In genomic region chr1:203638914-203639313, GRCh38 we compare ENCODE assay signal across 10 cellular contexts. TPM values are rescaled to one million over a fixed set of nuclear protein-coding genes. Genes with fewer than 3 reads are reported as not detected.
DNase-seq lines count a peak whose midpoint lies in the region; ATAC-seq and TF ChIP-seq lines count a peak whose summit lies in the region.
"Had no signal": no experiment of that assay in that cellular context is flagged by ENCODE, and none has a peak within 500 bp of the region (broad histone marks: within the 10 kb centered on the region; RNA-seq: fewer than 3 reads in every experiment).

No MANE protein-coding gene starts in this region.

- H3K27me3 ChIP-seq in WERI-Rb-1 (ENCODE audit: insufficient read depth, low read depth, severe bottlenecking) (no peaks in the 10 kb centered on the region), upper lobe of left lung (no peaks in the 10 kb centered on the region)

- intact Hi-C loops in head of caudate nucleus (cut with DNase I) = no loop called here

- H3K36me3 ChIP-seq in WERI-Rb-1 (no peaks in the 10 kb centered on the region), upper lobe of left lung (peaks cover 0 to 24% (median 2%) of the 10 kb centered on the region in 4 donors)

- no peak for TF ChIP-seq POLR2A in upper lobe of left lung (IDR thresholded peaks at IDR 0.05)

- H3K9me3 ChIP-seq in WERI-Rb-1 (ENCODE audit: severe bottlenecking) (no peaks in the 10 kb centered on the region), upper lobe of left lung (no peaks in the 10 kb centered on the region)

- H3K4me1 ChIP-seq in upper lobe of left lung = peaks cover 53 to 80% (median 56%) of the 10 kb centered on the region in 4 donors

- peaks cover 0 to 14% of the 10 kb centered on the region in 2 donors for H3K36me3 Mint-ChIP-seq in activated naive CD4-positive, alpha-beta T cell treated with anti-CD3 and anti-CD28 coated beads, Interleukin-2, amount 50 U/mL, for 72 hours

- WGBS in upper lobe of left lung, 2 donors = 24 to 38% methylated on average over 6 of the region's 6 CpGs

- peak overlapping the region; percentile 14 to 24 for H3K27ac Mint-ChIP-seq in activated naive CD4-positive, alpha-beta T cell treated with anti-CD3 and anti-CD28 coated beads, Interleukin-2, amount 50 U/mL, for 72 hours

- DNase-seq in activated naive CD4-positive, alpha-beta T cell treated with anti-CD3 and anti-CD28 coated beads, Interleukin-2, amount 50 U/mL, for 72 hours (ENCODE audit: low spot score in 2 of 2) = no peak
- no peak for DNase-seq in activated naive CD4-positive, alpha-beta T cell treated with Interleukin-2 at 50 U/mL for 16 hours
- DNase-seq in WERI-Rb-1 (peak; percentile 60), kidney tubule cell (ENCODE audit: low spot score) (peak; percentile 16), upper lobe of left lung (peak in 1 of 2 donors; percentile 44), putamen (ENCODE audit: low spot score) (no peak), head of caudate nucleus (no peak), AG20443 (ENCODE audit: low spot score) (no peak)
- DNase-seq: activated gamma-delta T cell, NCI-H774 had no signal

- ATAC-seq in activated naive CD4-positive, alpha-beta T cell treated with anti-CD3 and anti-CD28 coated beads, Interleukin-2, amount 50 U/mL, for 72 hours = peak in 1 of 2 donors; percentile 73
- ATAC-seq in upper lobe of left lung (ENCODE audit: low FRiP score in 2 of 2) = peak; percentile 65 to 72

- TF ChIP-seq CTCF in WERI-Rb-1 (IDR thresholded peaks at IDR 0.05; ENCODE audit: low read depth, low read length) (peak; percentile 51; the same call in 1 of the 2 replicates), upper lobe of left lung (IDR thresholded peaks at IDR 0.05) (peak in 4 of 6 experiments; percentile 26 to 43 (median 27))

- H3K27ac ChIP-seq in WERI-Rb-1 = no peak overlapping the region
- H3K27ac ChIP-seq in upper lobe of left lung = peak overlapping the region; percentile 20 to 61 (median 42)

- TF ChIP-seq EP300 in upper lobe of left lung (IDR thresholded peaks at IDR 0.05) = peak in 1 of 4 donors; percentile 5

- H3K9me3 Mint-ChIP-seq in activated naive CD4-positive, alpha-beta T cell treated with anti-CD3 and anti-CD28 coated beads, Interleukin-2, amount 50 U/mL, for 72 hours = no peaks in the 10 kb centered on the region

- no peak overlapping the region for H3K4me3 ChIP-seq in WERI-Rb-1 (ENCODE audit: low read depth, low read length)
- no peak overlapping the region for H3K4me3 ChIP-seq in upper lobe of left lung

RNA-seq across cellular contexts. Expression of gene ATP2B4, which starts 12.3 kb away (rescaled TPM):
- 10 to 100 TPM; 12.2 to 56.1 TPM for total RNA-seq in activated naive CD4-positive, alpha-beta T cell treated with anti-CD3 and anti-CD28 coated beads, Interleukin-2, amount 50 U/mL, for 72 hours
- total RNA-seq in upper lobe of left lung = 100 to 1,000 TPM in 2 of 6 donors, 10 to 100 TPM in 4; 54.0 to 152 (median 90.5) TPM

Comparison
In these comparisons a context has a peak if more than half of its experiments do, and no peak if none do; other contexts are left out.
1. DNase-seq: peak in WERI-Rb-1 (single experiment) and kidney tubule cell (single experiment); none in activated naive CD4-positive, alpha-beta T cell treated with anti-CD3 and anti-CD28 coated beads, Interleukin-2, amount 50 U/mL, for 72 hours (0 of 2), activated naive CD4-positive, alpha-beta T cell treated with Interleukin-2 at 50 U/mL for 16 hours (single experiment), putamen (single experiment), head of caudate nucleus (0 of 42) and AG20443 (single experiment).